ENCODE assay signal across 1 cellular context in the genomic region with DNA sequence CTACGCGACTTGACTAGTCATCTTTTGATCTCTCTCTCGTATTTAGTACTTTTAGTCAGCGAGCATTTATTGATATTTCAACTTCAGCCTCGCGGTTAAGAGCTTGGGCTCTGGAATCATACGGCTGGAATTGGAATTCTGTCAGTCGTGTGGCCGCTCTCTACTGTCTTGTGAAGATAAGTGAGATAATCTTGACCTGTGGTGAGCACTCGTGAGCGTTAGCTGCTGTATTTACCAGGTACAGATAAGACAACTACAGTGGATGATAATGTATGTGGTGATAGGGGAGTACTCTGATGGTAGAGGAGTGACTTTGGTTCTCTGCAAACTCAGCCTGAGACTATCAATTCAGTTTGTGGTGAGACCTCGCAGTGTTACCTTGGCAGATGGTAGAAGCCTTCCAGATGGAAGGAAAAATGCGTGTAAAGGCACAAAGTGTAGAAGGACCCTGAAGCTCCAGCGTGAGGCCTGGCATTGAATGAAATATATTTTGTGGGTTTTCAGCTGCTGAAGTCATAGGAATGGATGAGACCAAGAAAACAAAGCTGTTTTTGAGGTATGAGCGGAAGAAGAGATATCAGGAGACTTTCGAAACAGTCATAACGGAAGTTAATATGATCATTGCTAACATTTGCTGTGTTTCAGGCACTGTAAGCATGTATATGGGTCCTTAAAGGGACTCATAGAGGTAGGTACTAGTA.
A peak's percentile ranks its signal among the peaks of the same experiment; 100 is the strongest.
TF ChIP-seq lines count a peak whose summit lies in the region.

No MANE protein-coding gene starts in this region.

TF ChIP-seq in K562, 482 proteins besides CTCF, POLR2A, EP300 and RAD21 (continued from another document and continues in another):
- TF ChIP-seq CBX8 (IDR thresholded peaks at IDR 0.05; ENCODE audit: borderline replicate concordance, extremely low read depth, low read depth, low read length, poor library complexity, severe bottlenecking) (no peak), POLR3G (IDR thresholded peaks at IDR 0.05; ENCODE audit: extremely low read depth, insufficient read length, insufficient replicate concordance) (no peak), TEAD1 (CRISPR knock-in tag; IDR thresholded peaks at IDR 0.05) (peak in 1 of 2 experiments; percentile 80; a peak in 2 of 4 replicates), IFI16 (CRISPR knock-in tag; IDR thresholded peaks at IDR 0.05) (no peak), ZNF785 (CRISPR knock-in tag; IDR thresholded peaks at IDR 0.05) (no peak), GTF2F1 (IDR thresholded peaks at IDR 0.05; ENCODE audit: low read depth, low read length) (no peak), NR1H2 (CRISPR knock-in tag; IDR thresholded peaks at IDR 0.05) (no peak), ZEB2 (IDR thresholded peaks at IDR 0.05) (peak; percentile 71; the same call in 1 of the 2 replicates), NCOR1 (IDR thresholded peaks at IDR 0.05) (peak; percentile 91), ZNF699 (CRISPR knock-in tag; IDR thresholded peaks at IDR 0.05; ENCODE audit: insufficient replicate concordance) (no peak), SLC30A9 (CRISPR knock-in tag; IDR thresholded peaks at IDR 0.05) (no peak), MCM3 (IDR thresholded peaks at IDR 0.05) (no peak), ZNF212 (CRISPR knock-in tag; IDR thresholded peaks at IDR 0.05) (no peak), ZFP36 (IDR thresholded peaks at IDR 0.05; ENCODE audit: low read depth, low read length, partially characterized antibody) (no peak), TBL1XR1 (IDR thresholded peaks at IDR 0.05; ENCODE audit: low read length in 2 of 2) (peak; percentile 73 to 89; a peak in 2 of 4 replicates), ZNF282 (CRISPR knock-in tag; IDR thresholded peaks at IDR 0.05) (no peak), EWSR1 (IDR thresholded peaks at IDR 0.05; ENCODE audit: borderline replicate concordance, low read depth, partially characterized antibody) (no peak), PHF20 (IDR thresholded peaks at IDR 0.05; ENCODE audit: partially characterized antibody) (no peak), PHB (CRISPR knock-in tag; IDR thresholded peaks at IDR 0.05) (no peak), U2AF2 (optimal IDR thresholded peaks at IDR 0.05; ENCODE audit: low read depth, low read length) (no peak), PHTF2 (CRISPR knock-in tag; IDR thresholded peaks at IDR 0.05) (no peak), PHB2 (IDR thresholded peaks at IDR 0.05; ENCODE audit: low read depth) (peak; percentile 55; the same call in 1 of the 2 replicates), ARID1B (IDR thresholded peaks at IDR 0.05) (peak; percentile 95), ZNF23 (CRISPR knock-in tag; IDR thresholded peaks at IDR 0.05) (no peak), EP400 (IDR thresholded peaks at IDR 0.05) (no peak), NFIC (IDR thresholded peaks at IDR 0.05) (peak; percentile 76), ZNF184 (CRISPR knock-in tag; IDR thresholded peaks at IDR 0.05) (no peak), SPI1 (IDR thresholded peaks at IDR 0.05; ENCODE audit: borderline replicate concordance, low read depth, low read length) (no peak), HDAC1 (IDR thresholded peaks at IDR 0.05) (peak; percentile 48 to 73; a peak in 2 of 4 replicates), ZC3H4 (CRISPR knock-in tag; IDR thresholded peaks at IDR 0.05; ENCODE audit: borderline replicate concordance) (no peak), ZNF232 (CRISPR knock-in tag; IDR thresholded peaks at IDR 0.05) (no peak), IRF2 (CRISPR knock-in tag; IDR thresholded peaks at IDR 0.05) (no peak), SAP30 (IDR thresholded peaks at IDR 0.05; ENCODE audit: borderline replicate concordance, insufficient read depth, low read depth, low read length, poor library complexity, severe bottlenecking) (no peak), ADNP (tag; IDR thresholded peaks at IDR 0.05) (peak; percentile 48; the same call in 1 of the 2 replicates)
- TF ChIP-seq, protein P1, sequence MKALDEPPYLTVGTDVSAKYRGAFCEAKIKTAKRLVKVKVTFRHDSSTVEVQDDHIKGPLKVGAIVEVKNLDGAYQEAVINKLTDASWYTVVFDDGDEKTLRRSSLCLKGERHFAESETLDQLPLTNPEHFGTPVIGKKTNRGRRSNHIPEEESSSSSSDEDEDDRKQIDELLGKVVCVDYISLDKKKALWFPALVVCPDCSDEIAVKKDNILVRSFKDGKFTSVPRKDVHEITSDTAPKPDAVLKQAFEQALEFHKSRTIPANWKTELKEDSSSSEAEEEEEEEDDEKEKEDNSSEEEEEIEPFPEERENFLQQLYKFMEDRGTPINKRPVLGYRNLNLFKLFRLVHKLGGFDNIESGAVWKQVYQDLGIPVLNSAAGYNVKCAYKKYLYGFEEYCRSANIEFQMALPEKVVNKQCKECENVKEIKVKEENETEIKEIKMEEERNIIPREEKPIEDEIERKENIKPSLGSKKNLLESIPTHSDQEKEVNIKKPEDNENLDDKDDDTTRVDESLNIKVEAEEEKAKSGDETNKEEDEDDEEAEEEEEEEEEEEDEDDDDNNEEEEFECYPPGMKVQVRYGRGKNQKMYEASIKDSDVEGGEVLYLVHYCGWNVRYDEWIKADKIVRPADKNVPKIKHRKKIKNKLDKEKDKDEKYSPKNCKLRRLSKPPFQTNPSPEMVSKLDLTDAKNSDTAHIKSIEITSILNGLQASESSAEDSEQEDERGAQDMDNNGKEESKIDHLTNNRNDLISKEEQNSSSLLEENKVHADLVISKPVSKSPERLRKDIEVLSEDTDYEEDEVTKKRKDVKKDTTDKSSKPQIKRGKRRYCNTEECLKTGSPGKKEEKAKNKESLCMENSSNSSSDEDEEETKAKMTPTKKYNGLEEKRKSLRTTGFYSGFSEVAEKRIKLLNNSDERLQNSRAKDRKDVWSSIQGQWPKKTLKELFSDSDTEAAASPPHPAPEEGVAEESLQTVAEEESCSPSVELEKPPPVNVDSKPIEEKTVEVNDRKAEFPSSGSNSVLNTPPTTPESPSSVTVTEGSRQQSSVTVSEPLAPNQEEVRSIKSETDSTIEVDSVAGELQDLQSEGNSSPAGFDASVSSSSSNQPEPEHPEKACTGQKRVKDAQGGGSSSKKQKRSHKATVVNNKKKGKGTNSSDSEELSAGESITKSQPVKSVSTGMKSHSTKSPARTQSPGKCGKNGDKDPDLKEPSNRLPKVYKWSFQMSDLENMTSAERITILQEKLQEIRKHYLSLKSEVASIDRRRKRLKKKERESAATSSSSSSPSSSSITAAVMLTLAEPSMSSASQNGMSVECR (CRISPR knock-in tag; IDR thresholded peaks at IDR 0.05), result no peak
- TF ChIP-seq, protein P2, sequence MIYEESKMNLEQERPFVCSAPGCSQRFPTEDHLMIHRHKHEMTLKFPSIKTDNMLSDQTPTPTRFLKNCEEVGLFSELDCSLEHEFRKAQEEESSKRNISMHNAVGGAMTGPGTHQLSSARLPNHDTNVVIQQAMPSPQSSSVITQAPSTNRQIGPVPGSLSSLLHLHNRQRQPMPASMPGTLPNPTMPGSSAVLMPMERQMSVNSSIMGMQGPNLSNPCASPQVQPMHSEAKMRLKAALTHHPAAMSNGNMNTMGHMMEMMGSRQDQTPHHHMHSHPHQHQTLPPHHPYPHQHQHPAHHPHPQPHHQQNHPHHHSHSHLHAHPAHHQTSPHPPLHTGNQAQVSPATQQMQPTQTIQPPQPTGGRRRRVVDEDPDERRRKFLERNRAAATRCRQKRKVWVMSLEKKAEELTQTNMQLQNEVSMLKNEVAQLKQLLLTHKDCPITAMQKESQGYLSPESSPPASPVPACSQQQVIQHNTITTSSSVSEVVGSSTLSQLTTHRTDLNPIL (CRISPR knock-in tag; IDR thresholded peaks at IDR 0.05), result no peak
- TF ChIP-seq, protein P3, sequence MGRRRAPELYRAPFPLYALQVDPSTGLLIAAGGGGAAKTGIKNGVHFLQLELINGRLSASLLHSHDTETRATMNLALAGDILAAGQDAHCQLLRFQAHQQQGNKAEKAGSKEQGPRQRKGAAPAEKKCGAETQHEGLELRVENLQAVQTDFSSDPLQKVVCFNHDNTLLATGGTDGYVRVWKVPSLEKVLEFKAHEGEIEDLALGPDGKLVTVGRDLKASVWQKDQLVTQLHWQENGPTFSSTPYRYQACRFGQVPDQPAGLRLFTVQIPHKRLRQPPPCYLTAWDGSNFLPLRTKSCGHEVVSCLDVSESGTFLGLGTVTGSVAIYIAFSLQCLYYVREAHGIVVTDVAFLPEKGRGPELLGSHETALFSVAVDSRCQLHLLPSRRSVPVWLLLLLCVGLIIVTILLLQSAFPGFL (CRISPR knock-in tag; IDR thresholded peaks at IDR 0.05), result no peak
- TF ChIP-seq, protein P4, sequence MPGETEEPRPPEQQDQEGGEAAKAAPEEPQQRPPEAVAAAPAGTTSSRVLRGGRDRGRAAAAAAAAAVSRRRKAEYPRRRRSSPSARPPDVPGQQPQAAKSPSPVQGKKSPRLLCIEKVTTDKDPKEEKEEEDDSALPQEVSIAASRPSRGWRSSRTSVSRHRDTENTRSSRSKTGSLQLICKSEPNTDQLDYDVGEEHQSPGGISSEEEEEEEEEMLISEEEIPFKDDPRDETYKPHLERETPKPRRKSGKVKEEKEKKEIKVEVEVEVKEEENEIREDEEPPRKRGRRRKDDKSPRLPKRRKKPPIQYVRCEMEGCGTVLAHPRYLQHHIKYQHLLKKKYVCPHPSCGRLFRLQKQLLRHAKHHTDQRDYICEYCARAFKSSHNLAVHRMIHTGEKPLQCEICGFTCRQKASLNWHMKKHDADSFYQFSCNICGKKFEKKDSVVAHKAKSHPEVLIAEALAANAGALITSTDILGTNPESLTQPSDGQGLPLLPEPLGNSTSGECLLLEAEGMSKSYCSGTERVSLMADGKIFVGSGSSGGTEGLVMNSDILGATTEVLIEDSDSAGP (CRISPR knock-in tag; IDR thresholded peaks at IDR 0.05), result no peak
- TF ChIP-seq, protein P5, sequence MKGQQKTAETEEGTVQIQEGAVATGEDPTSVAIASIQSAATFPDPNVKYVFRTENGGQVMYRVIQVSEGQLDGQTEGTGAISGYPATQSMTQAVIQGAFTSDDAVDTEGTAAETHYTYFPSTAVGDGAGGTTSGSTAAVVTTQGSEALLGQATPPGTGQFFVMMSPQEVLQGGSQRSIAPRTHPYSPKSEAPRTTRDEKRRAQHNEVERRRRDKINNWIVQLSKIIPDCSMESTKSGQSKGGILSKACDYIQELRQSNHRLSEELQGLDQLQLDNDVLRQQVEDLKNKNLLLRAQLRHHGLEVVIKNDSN (CRISPR knock-in tag; IDR thresholded peaks at IDR 0.05), result no peak
- TF ChIP-seq, protein P6, sequence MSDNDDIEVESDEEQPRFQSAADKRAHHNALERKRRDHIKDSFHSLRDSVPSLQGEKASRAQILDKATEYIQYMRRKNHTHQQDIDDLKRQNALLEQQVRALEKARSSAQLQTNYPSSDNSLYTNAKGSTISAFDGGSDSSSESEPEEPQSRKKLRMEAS (CRISPR knock-in tag; IDR thresholded peaks at IDR 0.05), result no peak
- TF ChIP-seq, protein P7, sequence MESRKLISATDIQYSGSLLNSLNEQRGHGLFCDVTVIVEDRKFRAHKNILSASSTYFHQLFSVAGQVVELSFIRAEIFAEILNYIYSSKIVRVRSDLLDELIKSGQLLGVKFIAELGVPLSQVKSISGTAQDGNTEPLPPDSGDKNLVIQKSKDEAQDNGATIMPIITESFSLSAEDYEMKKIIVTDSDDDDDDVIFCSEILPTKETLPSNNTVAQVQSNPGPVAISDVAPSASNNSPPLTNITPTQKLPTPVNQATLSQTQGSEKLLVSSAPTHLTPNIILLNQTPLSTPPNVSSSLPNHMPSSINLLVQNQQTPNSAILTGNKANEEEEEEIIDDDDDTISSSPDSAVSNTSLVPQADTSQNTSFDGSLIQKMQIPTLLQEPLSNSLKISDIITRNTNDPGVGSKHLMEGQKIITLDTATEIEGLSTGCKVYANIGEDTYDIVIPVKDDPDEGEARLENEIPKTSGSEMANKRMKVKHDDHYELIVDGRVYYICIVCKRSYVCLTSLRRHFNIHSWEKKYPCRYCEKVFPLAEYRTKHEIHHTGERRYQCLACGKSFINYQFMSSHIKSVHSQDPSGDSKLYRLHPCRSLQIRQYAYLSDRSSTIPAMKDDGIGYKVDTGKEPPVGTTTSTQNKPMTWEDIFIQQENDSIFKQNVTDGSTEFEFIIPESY (CRISPR knock-in tag; IDR thresholded peaks at IDR 0.05), result no peak
- TF ChIP-seq, protein P8, sequence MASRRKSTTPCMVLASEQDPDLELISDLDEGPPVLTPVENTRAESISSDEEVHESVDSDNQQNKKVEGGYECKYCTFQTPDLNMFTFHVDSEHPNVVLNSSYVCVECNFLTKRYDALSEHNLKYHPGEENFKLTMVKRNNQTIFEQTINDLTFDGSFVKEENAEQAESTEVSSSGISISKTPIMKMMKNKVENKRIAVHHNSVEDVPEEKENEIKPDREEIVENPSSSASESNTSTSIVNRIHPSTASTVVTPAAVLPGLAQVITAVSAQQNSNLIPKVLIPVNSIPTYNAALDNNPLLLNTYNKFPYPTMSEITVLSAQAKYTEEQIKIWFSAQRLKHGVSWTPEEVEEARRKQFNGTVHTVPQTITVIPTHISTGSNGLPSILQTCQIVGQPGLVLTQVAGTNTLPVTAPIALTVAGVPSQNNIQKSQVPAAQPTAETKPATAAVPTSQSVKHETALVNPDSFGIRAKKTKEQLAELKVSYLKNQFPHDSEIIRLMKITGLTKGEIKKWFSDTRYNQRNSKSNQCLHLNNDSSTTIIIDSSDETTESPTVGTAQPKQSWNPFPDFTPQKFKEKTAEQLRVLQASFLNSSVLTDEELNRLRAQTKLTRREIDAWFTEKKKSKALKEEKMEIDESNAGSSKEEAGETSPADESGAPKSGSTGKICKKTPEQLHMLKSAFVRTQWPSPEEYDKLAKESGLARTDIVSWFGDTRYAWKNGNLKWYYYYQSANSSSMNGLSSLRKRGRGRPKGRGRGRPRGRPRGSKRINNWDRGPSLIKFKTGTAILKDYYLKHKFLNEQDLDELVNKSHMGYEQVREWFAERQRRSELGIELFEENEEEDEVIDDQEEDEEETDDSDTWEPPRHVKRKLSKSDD (conservative IDR thresholded peaks at IDR 0.05; ENCODE audit: low read length), result no peak
- TF ChIP-seq, protein P9, sequence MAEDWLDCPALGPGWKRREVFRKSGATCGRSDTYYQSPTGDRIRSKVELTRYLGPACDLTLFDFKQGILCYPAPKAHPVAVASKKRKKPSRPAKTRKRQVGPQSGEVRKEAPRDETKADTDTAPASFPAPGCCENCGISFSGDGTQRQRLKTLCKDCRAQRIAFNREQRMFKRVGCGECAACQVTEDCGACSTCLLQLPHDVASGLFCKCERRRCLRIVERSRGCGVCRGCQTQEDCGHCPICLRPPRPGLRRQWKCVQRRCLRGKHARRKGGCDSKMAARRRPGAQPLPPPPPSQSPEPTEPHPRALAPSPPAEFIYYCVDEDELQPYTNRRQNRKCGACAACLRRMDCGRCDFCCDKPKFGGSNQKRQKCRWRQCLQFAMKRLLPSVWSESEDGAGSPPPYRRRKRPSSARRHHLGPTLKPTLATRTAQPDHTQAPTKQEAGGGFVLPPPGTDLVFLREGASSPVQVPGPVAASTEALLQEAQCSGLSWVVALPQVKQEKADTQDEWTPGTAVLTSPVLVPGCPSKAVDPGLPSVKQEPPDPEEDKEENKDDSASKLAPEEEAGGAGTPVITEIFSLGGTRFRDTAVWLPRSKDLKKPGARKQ (CRISPR knock-in tag; IDR thresholded peaks at IDR 0.05), result no peak
- TF ChIP-seq, protein P10, sequence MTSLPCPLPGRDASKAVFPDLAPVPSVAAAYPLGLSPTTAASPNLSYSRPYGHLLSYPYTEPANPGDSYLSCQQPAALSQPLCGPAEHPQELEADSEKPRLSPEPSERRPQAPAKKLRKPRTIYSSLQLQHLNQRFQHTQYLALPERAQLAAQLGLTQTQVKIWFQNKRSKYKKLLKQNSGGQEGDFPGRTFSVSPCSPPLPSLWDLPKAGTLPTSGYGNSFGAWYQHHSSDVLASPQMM (CRISPR knock-in tag; IDR thresholded peaks at IDR 0.05), result no peak
